8 cellular contexts compared by ENCODE assay signal in genomic region chr1:230866171-230866811, GRCh38. TPM values are rescaled to one million over a fixed set of nuclear protein-coding genes. Genes with fewer than 3 reads are reported as not detected.
DNase-seq lines count a peak whose midpoint lies in the region; ATAC-seq and TF ChIP-seq lines count a peak whose summit lies in the region.

No MANE protein-coding gene starts in this region.

- H3K36me3 ChIP-seq in BLaER1 treated with 17β-estradiol and CSF1 and Interleukin-3, amounts not matched to agents 10 nM and 100 nM = peaks cover 0 to 9% (median 6%) of the 10 kb centered on the region in 11 experiments; a peak in 7 of 22 replicates
- no peaks in the 10 kb centered on the region for H3K36me3 ChIP-seq in prostate gland

- WGBS in prostate gland = 52% methylated on average over 8 of the region's 8 CpGs

- H4K20me1 ChIP-seq in BLaER1 treated with 17β-estradiol and CSF1 and Interleukin-3, amounts not matched to agents 10 nM and 100 nM = peaks cover 0 to 30% (median 0%) of the 10 kb centered on the region in 11 experiments; a peak in 3 of 22 replicates

- peaks cover 5 to 21% (median 9%) of the 10 kb centered on the region in 11 experiments; a peak in 17 of 22 replicates for H3K27me3 ChIP-seq in BLaER1 treated with 17β-estradiol and CSF1 and Interleukin-3, amounts not matched to agents 10 nM and 100 nM
- H3K27me3 ChIP-seq in prostate gland (replicated peaks; ENCODE audit: insufficient read depth) = no peaks in the 10 kb centered on the region

- H3K9me3 ChIP-seq in BLaER1 treated with 17β-estradiol and CSF1 and Interleukin-3, amounts not matched to agents 10 nM and 100 nM (replicated peaks in 1 of 11) = peaks cover 0 to 6% (median 0%) of the 10 kb centered on the region in 11 experiments; a peak in 3 of 22 replicates
- H3K9me3 ChIP-seq in prostate gland = no peaks in the 10 kb centered on the region

- TF ChIP-seq CTCF in prostate gland (IDR thresholded peaks at IDR 0.05) = no peak

- no peaks in the 10 kb centered on the region for H3K9me3 Mint-ChIP-seq in stimulated activated naive B cell treated with anti-CD40 and anti-IgM and Interleukin-4, amounts not matched to agents 10 μg/mL and 1 μg/mL and 100 μg/mL, for 72 hours

- peaks cover 0 to 2% of the 10 kb centered on the region in 2 donors for H3K36me3 Mint-ChIP-seq in stimulated activated naive B cell treated with anti-CD40 and anti-IgM and Interleukin-4, amounts not matched to agents 10 μg/mL and 1 μg/mL and 100 μg/mL, for 72 hours

- H3K27ac Mint-ChIP-seq in stimulated activated naive B cell treated with anti-CD40 and anti-IgM and Interleukin-4, amounts not matched to agents 10 μg/mL and 1 μg/mL and 100 μg/mL, for 72 hours = no peak overlapping the region

- H3K4me3 Mint-ChIP-seq in stimulated activated naive B cell treated with anti-CD40 and anti-IgM and Interleukin-4, amounts not matched to agents 10 μg/mL and 1 μg/mL and 100 μg/mL, for 72 hours = no peak overlapping the region

- DNase-seq in SW480 (ENCODE audit: low spot score) (peak; percentile 14), glomerular visceral epithelial cell (ENCODE audit: extremely low spot score) (peak; percentile 45), pons (ENCODE audit: low spot score) (peak; percentile 70), prostate gland (ENCODE audit: low spot score) (no peak), 8988T (no peak), posterior vena cava (ENCODE audit: low spot score) (no peak)
- DNase-seq in stimulated activated naive B cell treated with anti-CD40 and anti-IgM and Interleukin-4, amounts not matched to agents 10 μg/mL and 1 μg/mL and 100 μg/mL, for 72 hours = no peak

- no peak overlapping the region for H3K27ac ChIP-seq in BLaER1 treated with 17β-estradiol and CSF1 and Interleukin-3, amounts not matched to agents 10 nM and 100 nM
- peak overlapping the region in 1 of 2 donors; percentile 27 for H3K27ac ChIP-seq in prostate gland

- peak overlapping the region; percentile 82 to 95 (median 93); a peak in 21 of 22 replicates for H3K4me2 ChIP-seq in BLaER1 treated with 17β-estradiol and CSF1 and Interleukin-3, amounts not matched to agents 10 nM and 100 nM

- H3K4me1 Mint-ChIP-seq in stimulated activated naive B cell treated with anti-CD40 and anti-IgM and Interleukin-4, amounts not matched to agents 10 μg/mL and 1 μg/mL and 100 μg/mL, for 72 hours = peaks cover 16 to 21% of the 10 kb centered on the region in 2 donors

- H3K27me3 Mint-ChIP-seq in stimulated activated naive B cell treated with anti-CD40 and anti-IgM and Interleukin-4, amounts not matched to agents 10 μg/mL and 1 μg/mL and 100 μg/mL, for 72 hours = peaks cover 27 to 43% of the 10 kb centered on the region in 2 donors

- H3K4me1 ChIP-seq in BLaER1 treated with 17β-estradiol and CSF1 and Interleukin-3, amounts not matched to agents 10 nM and 100 nM = peaks cover 22 to 52% (median 40%) of the 10 kb centered on the region in 10 experiments
- no peaks in the 10 kb centered on the region for H3K4me1 ChIP-seq in prostate gland (replicated peaks)

- intact Hi-C loops in prostate gland (cut with DNase I) (loop anchor here (5.0 kb wide), 1 partner anchor 36 kb away; no protein-coding TSS in a partner anchor), posterior vena cava (cut with DNase I) (loop anchor here in 1 of 2 donors (5.0 to 10.0 kb wide), 3 partner anchors 39 to 61 kb away; no protein-coding TSS in a partner anchor)

- no peak for TF ChIP-seq POLR2A in prostate gland (IDR thresholded peaks at IDR 0.05)

- ATAC-seq in stimulated activated naive B cell treated with anti-CD40 and anti-IgM and Interleukin-4, amounts not matched to agents 10 μg/mL and 1 μg/mL and 100 μg/mL, for 72 hours (replicated peaks) = no peak

- H3K4me3 ChIP-seq in BLaER1 treated with 17β-estradiol and CSF1 and Interleukin-3, amounts not matched to agents 10 nM and 100 nM = peak overlapping the region in 1 of 10 experiments; percentile 10; a peak in 2 of 20 replicates
- peak overlapping the region in 1 of 2 donors; percentile 2 for H3K4me3 ChIP-seq in prostate gland

- no peak overlapping the region for H3K9ac ChIP-seq in BLaER1 treated with 17β-estradiol and CSF1 and Interleukin-3, amounts not matched to agents 10 nM and 100 nM

RNA-seq across cellular contexts. Expression of gene C1orf198, which starts 2.0 kb away (rescaled TPM):
- total RNA-seq in prostate gland = 10 to 100 TPM; 41.9 to 44.8 TPM
- total RNA-seq in posterior vena cava = 10 to 100 TPM; 79.5 to 98.4 TPM

Comparison
In these comparisons a context has a peak if more than half of its experiments do, and no peak if none do; other contexts are left out.
1. DNase-seq: peak in SW480 (single experiment), glomerular visceral epithelial cell (single experiment) and pons (single experiment); none in prostate gland (single experiment), 8988T (single experiment), stimulated activated naive B cell treated with anti-CD40 and anti-IgM and Interleukin-4, amounts not matched to agents 10 μg/mL and 1 μg/mL and 100 μg/mL, for 72 hours (single experiment) and posterior vena cava (single experiment).